In genomic region chr6:150667977-150668716, GRCh38 we compare ENCODE assay signal across 8 cellular contexts.
A peak's percentile ranks its signal among the peaks of the same experiment; 100 is the strongest.
DNase-seq lines count a peak whose midpoint lies in the region; ATAC-seq and TF ChIP-seq lines count a peak whose summit lies in the region.

No MANE protein-coding gene starts in this region.

- H3K36me3 Mint-ChIP-seq in activated T-cell treated with anti-CD3 and anti-CD28 coated beads, Interleukin-2, amount 50 U/mL, for 72 hours (ENCODE audit: insufficient read depth in 2 of 2) = no peaks in the 10 kb centered on the region
- peaks cover 22% of the 10 kb centered on the region for H3K36me3 Mint-ChIP-seq in nephron progenitor cell (ENCODE audit: low read depth)

- H3K4me3 Mint-ChIP-seq in activated T-cell treated with anti-CD3 and anti-CD28 coated beads, Interleukin-2, amount 50 U/mL, for 72 hours = peak overlapping the region in 1 of 2 donors; percentile 63
- peak overlapping the region; percentile 40 for H3K4me3 Mint-ChIP-seq in nephron progenitor cell

- no peak for TF ChIP-seq POLR2A in erythroblast (IDR thresholded peaks at IDR 0.05; ENCODE audit: low read length)

- H3K36me3 ChIP-seq in SJSA1 = no peaks in the 10 kb centered on the region

- no peaks in the 10 kb centered on the region; the same call in 1 of the 2 replicates for H3K27me3 ChIP-seq in SJSA1 (replicated peaks)

- no peaks in the 10 kb centered on the region for H3K9me3 ChIP-seq in SJSA1 (replicated peaks)

- H3K4me1 ChIP-seq in SJSA1 (replicated peaks) = peaks cover 14% of the 10 kb centered on the region

- peak overlapping the region; percentile 59 for H3K27ac Mint-ChIP-seq in activated T-cell treated with anti-CD3 and anti-CD28 coated beads, Interleukin-2, amount 50 U/mL, for 72 hours
- peak overlapping the region; percentile 93 for H3K27ac Mint-ChIP-seq in nephron progenitor cell

- peaks cover 11% of the 10 kb centered on the region for H3K4me1 Mint-ChIP-seq in activated T-cell treated with anti-CD3 and anti-CD28 coated beads, Interleukin-2, amount 50 U/mL, for 72 hours (ENCODE audit: low read depth)
- peaks cover 30% of the 10 kb centered on the region for H3K4me1 Mint-ChIP-seq in nephron progenitor cell

- peaks cover 0 to 1% of the 10 kb centered on the region in 2 donors for H3K9me3 Mint-ChIP-seq in activated T-cell treated with anti-CD3 and anti-CD28 coated beads, Interleukin-2, amount 50 U/mL, for 72 hours
- H3K9me3 Mint-ChIP-seq in nephron progenitor cell = no peaks in the 10 kb centered on the region

- TF ChIP-seq CTCF in fibroblast of mammary gland (conservative IDR thresholded peaks at IDR 0.05; ENCODE audit: control insufficient read depth, insufficient read depth, low read depth, low read length) = peak; percentile 13
- no peak for TF ChIP-seq CTCF in nephron progenitor cell (IDR thresholded peaks at IDR 0.05)

- peak; percentile 49 to 60 for ATAC-seq in activated T-cell treated with anti-CD3 and anti-CD28 coated beads, Interleukin-2, amount 50 U/mL, for 72 hours (replicated peaks in 1 of 2)
- ATAC-seq in HG02870 (IDR thresholded peaks at IDR 0.05; ENCODE audit: unreplicated experiment) = no peak

- peak overlapping the region; percentile 20; the same call in 1 of the 2 replicates for H3K27ac ChIP-seq in SJSA1

- peaks cover 14% of the 10 kb centered on the region for H3K27me3 Mint-ChIP-seq in activated T-cell treated with anti-CD3 and anti-CD28 coated beads, Interleukin-2, amount 50 U/mL, for 72 hours (ENCODE audit: low read depth)
- H3K27me3 Mint-ChIP-seq in nephron progenitor cell (ENCODE audit: low read depth, poor library complexity) = peaks cover 3% of the 10 kb centered on the region

- H3K4me3 ChIP-seq in SJSA1 (no peak overlapping the region), fibroblast of mammary gland (ENCODE audit: control insufficient read depth, low read depth, low read length) (no peak overlapping the region)

- no peak for DNase-seq in activated T-cell treated with anti-CD3 and anti-CD28 coated beads, Interleukin-2, amount 50 U/mL, for 72 hours
- DNase-seq in activated T-cell treated with anti-CD3 and anti-CD28 coated beads, Interleukin-2, amount 50 U/mL, for 48 hours = no peak
- DNase-seq in SJSA1 (ENCODE audit: low read depth in 1 of 2, low spot score in 2 of 2) (peak; percentile 50 to 75), fibroblast of mammary gland (ENCODE audit: low read depth) (peak; percentile 72), nephron progenitor cell (peak; percentile 70), NCI-H2029 (lab: John Stamatoyannopoulos, UW) (no peak), erythroblast (lab: John Stamatoyannopoulos, UW) (no peak)

Comparison
In these comparisons a context has a peak if more than half of its experiments do, and no peak if none do; other contexts are left out.
1. DNase-seq: peak in SJSA1 (2 of 2), fibroblast of mammary gland (single experiment) and nephron progenitor cell (single experiment); none in activated T-cell treated with anti-CD3 and anti-CD28 coated beads, Interleukin-2, amount 50 U/mL, for 72 hours (0 of 2), activated T-cell treated with anti-CD3 and anti-CD28 coated beads, Interleukin-2, amount 50 U/mL, for 48 hours (0 of 2), NCI-H2029 (single experiment) and erythroblast (0 of 2).